24 cellular contexts compared by ENCODE assay signal in the genomic region with DNA sequence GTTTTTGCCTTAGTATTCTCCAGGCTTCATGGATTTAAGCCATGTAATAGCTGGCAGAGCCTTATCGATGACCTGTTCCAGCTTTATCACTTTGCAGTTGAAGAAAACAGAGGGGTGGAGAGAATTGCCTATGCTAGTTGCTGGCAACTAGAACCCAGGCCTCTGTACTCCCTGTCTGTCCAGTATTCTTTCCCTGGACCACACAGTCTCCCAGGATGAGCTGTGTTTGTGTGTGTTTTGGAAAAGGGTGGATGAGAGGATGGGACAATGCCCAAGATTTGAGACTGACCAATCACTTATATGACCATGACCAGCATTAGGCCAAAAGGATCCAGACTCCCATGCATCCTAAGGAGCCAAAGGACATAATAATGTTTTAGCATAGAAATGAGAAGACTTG.
A peak's percentile ranks its signal among the peaks of the same experiment; 100 is the strongest.
DNase-seq lines count a peak whose midpoint lies in the region; ATAC-seq, FAIRE-seq and TF ChIP-seq lines count a peak whose summit lies in the region.
"Had no signal": no experiment of that assay in that cellular context is flagged by ENCODE, and none has a peak within 500 bp of the region (broad histone marks: within the 10 kb centered on the region; RNA-seq: fewer than 3 reads in every experiment).

No MANE protein-coding gene starts in this region.

- TF ChIP-seq POLR2A in H1 (IDR thresholded peaks at IDR 0.05; ENCODE audit: control extremely low read depth in 1 of 2, low read depth in 2 of 2, low read length in 2 of 2): no peak

- H4K20me1 ChIP-seq in H1 (replicated peaks in 1 of 2; ENCODE audit: control insufficient read depth in 1 of 2, insufficient read depth in 2 of 2, low read length in 2 of 2): no peaks in the 10 kb centered on the region

- H2BK20ac ChIP-seq in H1 (ENCODE audit: low read length): no peak overlapping the region

- POLR2A ChIA-PET in H1 (lab: Charles Lee; ENCODE audit: partially characterized antibody): no interaction called here

- no peak overlapping the region for H3K23ac ChIP-seq in H1 (ENCODE audit: insufficient read length)

- H3K27ac ChIP-seq in right atrium auricular region (peak overlapping the region in 1 of 2 donors; percentile 6), H1 (ENCODE audit: low read depth, low read length) (no peak overlapping the region), right cardiac atrium (ENCODE audit: low read length) (no peak overlapping the region), aorta (ENCODE audit: low read depth in 1 of 2, low read length in 2 of 2) (no peak overlapping the region)
- H3K27ac ChIP-seq: HL-60 had no signal

- H3K36me3 ChIP-seq in right atrium auricular region: no peaks in the 10 kb centered on the region
- H3K36me3 ChIP-seq in H1 (ENCODE audit: control insufficient read depth in 2 of 4, insufficient read depth in 4 of 4, low read length in 3 of 4): no peaks in the 10 kb centered on the region
- H3K36me3 ChIP-seq in aorta (ENCODE audit: control insufficient read depth in 1 of 2, insufficient read depth in 2 of 2, low read length in 1 of 2): no peaks in the 10 kb centered on the region
- H3K36me3 ChIP-seq: BE2C, HAP-1 had no signal

- no peak for DNase-seq in Right ventricle myocardium superior
- DNase-seq in right atrium auricular region (ENCODE audit: low spot score): no peak
- DNase-seq in H1 (ENCODE audit: low read depth in 1 of 2, low spot score in 2 of 2): no peak
- no peak for DNase-seq in right cardiac atrium
- DNase-seq in aorta: no peak
- DNase-seq in cerebellar cortex (ENCODE audit: low spot score): no peak
- DNase-seq in HCEC 1CT: no peak
- DNase-seq: BE2C; Calu3; CD8-positive, alpha-beta memory T cell; DMS79 treated with DMSO at 0.1 percent for 48 hours; GF-D8; MV-4-11; NCI-H1105; NCI-H1436 treated with DMSO at 0.1 percent for 48 hours; NCI-H1930; NCI-H2107; NCI-H524; NCI-H748 treated with DMSO at 0.1 percent for 48 hours had no signal

- H4K8ac ChIP-seq in H1 (ENCODE audit: extremely low read depth, insufficient read depth, low read length): no peak overlapping the region

- no peak overlapping the region for H2BK5ac ChIP-seq in H1 (ENCODE audit: low read depth, low read length)

- no peak overlapping the region for H2AK5ac ChIP-seq in H1 (ENCODE audit: low read depth, low read length)

- H3K23me2 ChIP-seq in H1 (ENCODE audit: low read depth, low read length): no peaks in the 10 kb centered on the region

- 0 out of 2 replicates have a peak overlapping the region, but pooled peaks have one; percentile 0 for H2BK15ac ChIP-seq in H1 (ENCODE audit: low read length)

- H3K4ac ChIP-seq in H1 (replicated peaks; ENCODE audit: insufficient read length, low read depth, low read length): no peak overlapping the region

- intact Hi-C loops in Right ventricle myocardium superior (cut with DNase I): no loop called here
- intact Hi-C loops in right cardiac atrium (cut with DNase I): no loop called here
- intact Hi-C loops in aorta (cut with DNase I): no loop called here

- CTCF ChIA-PET in H1 (lab: Charles Lee; ENCODE audit: partially characterized antibody): interaction anchor here (0.7 to 5.7 kb wide), 3 partner anchors 9 to 91 kb away, joined by 3 to 44 read pairs (median 3); no protein-coding TSS in a partner anchor

- no peaks in the 10 kb centered on the region for H3K27me3 ChIP-seq in right atrium auricular region
- no peaks in the 10 kb centered on the region for H3K27me3 ChIP-seq in H1 (replicated peaks in 1 of 4; ENCODE audit: control insufficient read depth in 3 of 4, extremely low read depth in 1 of 4, insufficient read depth in 3 of 4, low read length in 3 of 4)
- H3K27me3 ChIP-seq in right cardiac atrium (ENCODE audit: control insufficient read depth, insufficient read depth): no peaks in the 10 kb centered on the region
- no peaks in the 10 kb centered on the region for H3K27me3 ChIP-seq in aorta (ENCODE audit: control insufficient read depth in 1 of 2, insufficient read depth in 2 of 2, low read length in 1 of 2)
- H3K27me3 ChIP-seq: BE2C had no signal

- H2BK12ac ChIP-seq in H1 (ENCODE audit: low read depth, low read length): no peak overlapping the region

- TF ChIP-seq RAD21 in H1 (IDR thresholded peaks at IDR 0.05 in 1 of 2, conservative IDR thresholded peaks at IDR 0.05 in 1 of 2; ENCODE audit: low read depth in 2 of 2, low read length in 2 of 2): no peak

- H3K56ac ChIP-seq in H1 (replicated peaks; ENCODE audit: insufficient read length, low read depth, low read length): no peak overlapping the region

- TF ChIP-seq EP300 in H1 (IDR thresholded peaks at IDR 0.05; ENCODE audit: borderline replicate concordance in 1 of 2, low read depth in 2 of 2, low read length in 2 of 2): no peak

- no peak overlapping the region for H4K91ac ChIP-seq in H1 (replicated peaks; ENCODE audit: insufficient read length, low read length)

- no peak overlapping the region for H3K4me3 ChIP-seq in right atrium auricular region
- no peak overlapping the region for H3K4me3 ChIP-seq in H1 (ENCODE audit: extremely low read depth in 1 of 4, insufficient read depth in 2 of 4, low read depth in 3 of 4, low read length in 4 of 4)
- no peak overlapping the region for H3K4me3 ChIP-seq in right cardiac atrium (ENCODE audit: low read length)
- no peak overlapping the region for H3K4me3 ChIP-seq in aorta (ENCODE audit: low read length in 2 of 2)
- H3K4me3 ChIP-seq: GM23338, HAP-1 had no signal

- H3K79me1 ChIP-seq in H1 (ENCODE audit: low read depth, low read length): no peaks in the 10 kb centered on the region

- H3K4me2 ChIP-seq in H1 (ENCODE audit: insufficient read depth in 1 of 2, low read depth in 2 of 2, low read length in 2 of 2): no peak overlapping the region
- H3K4me2 ChIP-seq: GM23338 had no signal

- FAIRE-seq in H1 (lab: Jason Lieb, UNC): no peak
- FAIRE-seq: GM12891 had no signal

- TF ChIP-seq CTCF in right atrium auricular region (IDR thresholded peaks at IDR 0.05) (no peak), H1 (IDR thresholded peaks at IDR 0.05; ENCODE audit: control extremely low read depth in 1 of 3, insufficient read depth in 1 of 3, low read depth in 1 of 3, low read length in 3 of 3) (no peak)

- peak; percentile 71 for ATAC-seq in Right ventricle myocardium superior (ENCODE audit: poor library complexity)
- peak; percentile 55 to 87 for ATAC-seq in right cardiac atrium
- ATAC-seq in aorta (ENCODE audit: low FRiP score): peak; percentile 38
- no peak for ATAC-seq in HG02885 (IDR thresholded peaks at IDR 0.05; ENCODE audit: poor library complexity, unreplicated experiment)

- no peak overlapping the region for H3K9ac ChIP-seq in H1 (replicated peaks in 1 of 4; ENCODE audit: extremely low read depth in 1 of 4, low read depth in 3 of 4, low read length in 3 of 4)

- H3K18ac ChIP-seq in H1 (ENCODE audit: extremely low read depth, low read length): no peak overlapping the region

- H3K9me3 ChIP-seq in right atrium auricular region (no peaks in the 10 kb centered on the region), H1 (ENCODE audit: insufficient read depth in 2 of 2, low read depth in 1 of 2, low read length in 1 of 2) (no peaks in the 10 kb centered on the region), right cardiac atrium (ENCODE audit: control insufficient read depth, low read length) (no peaks in the 10 kb centered on the region), aorta (ENCODE audit: control insufficient read depth, low read length) (no peaks in the 10 kb centered on the region)
- H3K9me3 ChIP-seq: BE2C, HAP-1 had no signal

- peak overlapping the region; percentile 21 for H2BK120ac ChIP-seq in H1 (replicated peaks; ENCODE audit: low read depth, low read length)

- H3K14ac ChIP-seq in H1 (ENCODE audit: insufficient read length): no peak overlapping the region

- H4K5ac ChIP-seq in H1 (ENCODE audit: insufficient read length, low read depth, low read length): no peak overlapping the region

- no peaks in the 10 kb centered on the region for H3K79me2 ChIP-seq in H1 (ENCODE audit: control insufficient read depth in 1 of 2, insufficient read depth in 2 of 2, low read length in 2 of 2)

- H3K4me1 ChIP-seq in right atrium auricular region (peaks cover 0 to 10% of the 10 kb centered on the region in 2 donors), H1 (replicated peaks in 1 of 4; ENCODE audit: control insufficient read depth in 3 of 4, insufficient read depth in 4 of 4, low read length in 3 of 4) (peaks cover 0 to 4% (median under 1%) of the 10 kb centered on the region in 4 experiments; a peak in 3 of 7 replicates), right cardiac atrium (ENCODE audit: control insufficient read depth, insufficient read depth, low read length) (no peaks in the 10 kb centered on the region), aorta (ENCODE audit: control insufficient read depth in 1 of 2, insufficient read depth in 2 of 2, low read length in 2 of 2) (no peaks in the 10 kb centered on the region)
- H3K4me1 ChIP-seq: BE2C, HAP-1 had no signal

- no peak overlapping the region for H2AFZ ChIP-seq in H1 (ENCODE audit: low read length)

- WGBS in H1 (ENCODE audit: extremely low coverage in 1 of 2, insufficient coverage in 1 of 2, insufficient read length in 1 of 2, insufficient replicate concordance in 2 of 2, low coverage in 1 of 2, low lambda C conversion rate in 2 of 2, missing lambda C conversion rate in 1 of 2), 2 experiments: 78% methylated on average over 1 of the region's 1 CpG; no CpG with 5 or more reads in 1 of the 2 experiments
- WGBS in right cardiac atrium: 37% methylated on average over 1 of the region's 1 CpG
- 10 to 11% methylated on average over 1 of the region's 1 CpG for WGBS in aorta, 2 donors

TF ChIP-seq in H1, 55 proteins besides CTCF, POLR2A, EP300 and RAD21 (continues in another document):
- TF ChIP-seq TAF1 (IDR thresholded peaks at IDR 0.05; ENCODE audit: low read depth, low read length) (no peak), TBP (IDR thresholded peaks at IDR 0.05; ENCODE audit: low read depth, low read length) (no peak)
- TF ChIP-seq, protein P1, sequence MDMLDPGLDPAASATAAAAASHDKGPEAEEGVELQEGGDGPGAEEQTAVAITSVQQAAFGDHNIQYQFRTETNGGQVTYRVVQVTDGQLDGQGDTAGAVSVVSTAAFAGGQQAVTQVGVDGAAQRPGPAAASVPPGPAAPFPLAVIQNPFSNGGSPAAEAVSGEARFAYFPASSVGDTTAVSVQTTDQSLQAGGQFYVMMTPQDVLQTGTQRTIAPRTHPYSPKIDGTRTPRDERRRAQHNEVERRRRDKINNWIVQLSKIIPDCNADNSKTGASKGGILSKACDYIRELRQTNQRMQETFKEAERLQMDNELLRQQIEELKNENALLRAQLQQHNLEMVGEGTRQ (IDR thresholded peaks at IDR 0.05; ENCODE audit: low read length): no peak
